36 cellular contexts compared by ENCODE assay signal in the genomic region with DNA sequence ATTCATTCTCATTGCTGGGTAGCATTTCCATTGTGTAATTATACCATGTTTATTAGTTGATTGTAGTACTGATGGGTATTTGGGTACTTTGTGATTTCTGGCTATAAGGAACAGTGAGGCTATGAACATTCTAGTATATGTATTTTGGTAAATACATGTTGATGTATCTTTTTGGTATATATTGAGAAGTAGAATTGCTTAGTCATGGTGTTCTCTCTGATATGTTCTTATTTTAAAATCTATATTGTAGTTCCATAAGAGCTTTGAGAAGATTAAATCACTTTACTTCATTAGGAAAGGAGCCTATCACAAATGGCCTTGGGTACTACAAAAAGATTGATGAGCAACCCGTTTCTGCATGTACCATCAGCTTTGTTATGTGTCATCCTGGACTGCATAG. TPM values are rescaled to one million over a fixed set of nuclear protein-coding genes. Genes with fewer than 3 reads are reported as not detected.
"Had no signal": no experiment of that assay in that cellular context is flagged by ENCODE, and none has a peak within 500 bp of the region (broad histone marks: within the 10 kb centered on the region; RNA-seq: fewer than 3 reads in every experiment).

No MANE protein-coding gene starts in this region.

- FAIRE-seq: endometrium, endothelial cell of umbilical vein had no signal

- DNase-seq: activated CD4-positive, alpha-beta memory T cell treated with anti-CD3 and anti-CD28 coated beads for 36 hours; activated CD4-positive, alpha-beta T cell treated with anti-CD3 and anti-CD28 coated beads for 36 hours; activated CD4-positive, alpha-beta T cell treated with anti-CD3 and anti-CD28 coated beads, Interleukin-2, amount 10 ng/mL, durations not matched to agents 24 days and 14 days; activated CD4-positive, CD25-positive, alpha-beta regulatory T cell; activated CD4-positive, CD25-positive, alpha-beta regulatory T cell treated with anti-CD3 and anti-CD28 coated beads, Interleukin-2, amount 50 U/mL, for 72 hours; activated CD8-positive, alpha-beta memory T cell treated with anti-CD3 and anti-CD28 coated beads, Interleukin-2, amount 10 ng/mL, durations not matched to agents 7 days and 5 days; activated CD8-positive, alpha-beta memory T cell treated with anti-CD3 and anti-CD28 coated beads, Interleukin-2, amount 50 U/mL, for 4 hours; activated CD8-positive, alpha-beta T cell treated with anti-CD3 and anti-CD28 coated beads, Interleukin-2, amount 10 ng/mL, durations not matched to agents 7 days and 5 days; activated effector memory CD4-positive, alpha-beta T cell treated with anti-CD3 and anti-CD28 coated beads, Interleukin-2, amount 50 U/mL, for 16 hours; activated naive CD4-positive, alpha-beta T cell treated with anti-CD3 and anti-CD28 coated beads for 36 hours; activated naive CD8-positive, alpha-beta T cell treated with anti-CD3 and anti-CD28 coated beads for 36 hours; activated naive CD8-positive, alpha-beta T cell treated with anti-CD3 and anti-CD28 coated beads, Interleukin-2, amount 50 U/mL, for 24 hours; activated T-cell treated with anti-CD3 and anti-CD28 coated beads, Interleukin-2, amount 50 U/mL, for 1 hour; activated T-cell treated with anti-CD3 and anti-CD28 coated beads, Interleukin-2, amount 50 U/mL, for 48 hours; adrenal gland; amygdala; aorta; body of pancreas; central memory CD4-positive, alpha-beta T cell; cerebellar nuclear complex; colonic mucosa; effector CD8-positive, alpha-beta T cell; esophagus squamous epithelium; foreskin melanocyte; heart right ventricle; T-helper 17 cell; T1000 had no signal

- H3K27ac ChIP-seq: adrenal gland, body of pancreas, cardiac muscle cell, colonic mucosa, epithelial cell of prostate, esophagus squamous epithelium, gastroesophageal sphincter, heart right ventricle had no signal

- H3K9me3 ChIP-seq: adrenal gland, body of pancreas, colonic mucosa, esophagus squamous epithelium, gastroesophageal sphincter, heart right ventricle had no signal

- H3K4me1 ChIP-seq: adrenal gland, body of pancreas, colonic mucosa, esophagus squamous epithelium, gastroesophageal sphincter, heart right ventricle had no signal

- ATAC-seq: activated CD4-positive, alpha-beta T cell treated with anti-CD3 and anti-CD28 coated beads for 36 hours; activated CD8-positive, alpha-beta memory T cell treated with anti-CD3 and anti-CD28 coated beads, Interleukin-2, amount 10 ng/mL, durations not matched to agents 7 days and 5 days; activated CD8-positive, alpha-beta T cell treated with anti-CD3 and anti-CD28 coated beads, Interleukin-2, amount 10 ng/mL, durations not matched to agents 7 days and 5 days; activated naive CD8-positive, alpha-beta T cell treated with anti-CD3 and anti-CD28 coated beads, Interleukin-2, amount 50 U/mL, for 24 hours; body of pancreas; gastroesophageal sphincter; heart right ventricle; T-helper 17 cell had no signal

- H3K4me3 ChIP-seq: adrenal gland, body of pancreas, cardiac muscle cell, colonic mucosa, esophagus squamous epithelium, gastroesophageal sphincter, heart right ventricle had no signal

- H3K27me3 ChIP-seq: adrenal gland, body of pancreas, cardiac muscle cell, colonic mucosa, esophagus squamous epithelium, gastroesophageal sphincter, heart right ventricle had no signal

- H3K36me3 ChIP-seq: adrenal gland, colonic mucosa had no signal

RNA-seq across cellular contexts. Expression of gene MIXL1, which starts 13.4 kb away (rescaled TPM):
- total RNA-seq: activated CD4-positive, alpha-beta memory T cell treated with anti-CD3 and anti-CD28 coated beads for 36 hours; activated CD4-positive, alpha-beta T cell treated with anti-CD3 and anti-CD28 coated beads for 36 hours; activated CD4-positive, alpha-beta T cell treated with anti-CD3 and anti-CD28 coated beads, Interleukin-2, amount 10 ng/mL, durations not matched to agents 24 days and 14 days; activated CD8-positive, alpha-beta memory T cell treated with anti-CD3 and anti-CD28 coated beads, Interleukin-2, amount 10 ng/mL, durations not matched to agents 7 days and 5 days; activated CD8-positive, alpha-beta T cell treated with anti-CD3 and anti-CD28 coated beads, Interleukin-2, amount 10 ng/mL, durations not matched to agents 7 days and 5 days; activated naive CD4-positive, alpha-beta T cell treated with anti-CD3 and anti-CD28 coated beads for 36 hours; activated T-helper 1 cell treated with anti-CD3 and anti-CD28 coated beads, Interleukin-12 subunit alpha, Interleukin-12 subunit beta, Interleukin-2, Interleukin-4 antibody, amounts not matched to agents 30 ng/mL and 10 ng/mL and 1 ng/mL, durations not matched to agents 14 hours and 24 hours and 36 hours; activated T-helper 2 cell treated with anti-CD3 and anti-CD28 coated beads, Interferon-gamma antibody, Interleukin-2, Interleukin-4, amounts not matched to agents 10 μg/mL and 5 μg/mL and 100 μg/mL, durations not matched to agents 14 hours and 24 hours and 36 hours; adrenal gland; body of pancreas; colonic mucosa; esophagus squamous epithelium; fibroblast of lung; gastroesophageal sphincter; T-helper 17 cell had no signal
- polyA plus RNA-seq: aorta, esophagus had no signal
